1 cellular context compared by ENCODE assay signal in genomic region chr18:68314403-68314802, GRCh38.
A peak's percentile ranks its signal among the peaks of the same experiment; 100 is the strongest.
TF ChIP-seq lines count a peak whose summit lies in the region.

No MANE protein-coding gene starts in this region.

TF ChIP-seq in SK-N-SH, 30 proteins besides CTCF, POLR2A, EP300 and RAD21 (continued from another document):
- no peak for TF ChIP-seq USF1 (IDR thresholded peaks at IDR 0.05; ENCODE audit: borderline replicate concordance, low read depth)
- no peak for TF ChIP-seq FOXJ3 (CRISPR knock-in tag; IDR thresholded peaks at IDR 0.05)
- TF ChIP-seq MXI1 (IDR thresholded peaks at IDR 0.05; ENCODE audit: low read depth, low read length): no peak
- TF ChIP-seq USF2 (IDR thresholded peaks at IDR 0.05; ENCODE audit: borderline replicate concordance, low read depth, low read length): no peak
- no peak for TF ChIP-seq REST (IDR thresholded peaks at IDR 0.05; ENCODE audit: low read depth, low read length)
- TF ChIP-seq CHD2 (IDR thresholded peaks at IDR 0.05; ENCODE audit: low read length, partially characterized antibody): no peak
- TF ChIP-seq TCF12 (IDR thresholded peaks at IDR 0.05): peak; percentile 56
- TF ChIP-seq ELF1 (IDR thresholded peaks at IDR 0.05): no peak
- no peak for TF ChIP-seq NRF1 (IDR thresholded peaks at IDR 0.05; ENCODE audit: low read depth, low read length)
- TF ChIP-seq SMC3 (IDR thresholded peaks at IDR 0.05; ENCODE audit: low read depth, low read length): no peak
- TF ChIP-seq SIN3A (IDR thresholded peaks at IDR 0.05; ENCODE audit: borderline replicate concordance, low read depth, low read length): no peak
- peak; percentile 52; the same call in 1 of the 2 replicates for TF ChIP-seq FOSL2 (IDR thresholded peaks at IDR 0.05; ENCODE audit: borderline replicate concordance, low read depth)
- TF ChIP-seq MEF2A (IDR thresholded peaks at IDR 0.05; ENCODE audit: borderline replicate concordance, low read depth): no peak
- peak; percentile 75 for TF ChIP-seq PBX3 (IDR thresholded peaks at IDR 0.05)
- peak; percentile 58 for TF ChIP-seq JUND (IDR thresholded peaks at IDR 0.05)
